In the genomic region with DNA sequence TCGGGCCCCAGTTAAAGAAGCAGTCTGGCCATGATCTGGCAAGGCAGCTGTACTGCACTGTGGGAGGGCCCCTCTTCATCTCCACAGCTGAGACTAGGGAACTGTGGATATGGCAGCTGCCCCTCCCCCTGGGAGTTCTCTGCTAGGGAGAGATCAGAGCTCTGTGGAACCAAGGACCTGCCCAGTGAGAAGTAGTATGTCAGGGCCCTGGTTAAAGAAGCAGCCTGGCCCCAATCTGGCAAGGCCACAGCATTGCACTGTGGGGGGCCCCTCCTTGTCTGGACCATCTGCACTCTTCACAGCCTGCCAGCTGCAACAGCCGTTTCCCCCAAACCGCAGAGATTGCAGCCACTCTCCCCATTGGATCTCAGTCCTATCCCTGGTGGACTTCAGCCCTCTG, we compare ENCODE assay signal across 21 cellular contexts.
DNase-seq lines count a peak whose midpoint lies in the region; ATAC-seq, FAIRE-seq and TF ChIP-seq lines count a peak whose summit lies in the region.
"Had no signal": no experiment of that assay in that cellular context is flagged by ENCODE, and none has a peak within 500 bp of the region (broad histone marks: within the 10 kb centered on the region; RNA-seq: fewer than 3 reads in every experiment).

No MANE protein-coding gene starts in this region.

- ATAC-seq in Right ventricle myocardium inferior: no peak
- ATAC-seq in left ventricle myocardium superior: no peak
- ATAC-seq in stimulated activated memory B cell treated with anti-CD40 and anti-IgM and Interleukin-4, amounts not matched to agents 10 μg/mL and 1 μg/mL and 100 μg/mL, for 72 hours: peak; percentile 36
- no peak for ATAC-seq in sciatic nerve
- ATAC-seq: HCT116, HepG2 had no signal

- no peak overlapping the region for H3K4me3 ChIP-seq in dorsolateral prefrontal cortex
- H3K4me3 ChIP-seq: BLaER1 treated with 17β-estradiol and CSF1 and Interleukin-3, amounts not matched to agents 10 nM and 100 nM; MG63 had no signal

- H3K9me3 Mint-ChIP-seq in chondrocyte (ENCODE audit: low read depth): peaks cover 25% of the 10 kb centered on the region
- H3K9me3 Mint-ChIP-seq in stimulated activated memory B cell treated with anti-CD40 and anti-IgM and Interleukin-4, amounts not matched to agents 10 μg/mL and 1 μg/mL and 100 μg/mL, for 72 hours: peaks cover 11% of the 10 kb centered on the region

- peak; percentile 26 for DNase-seq in Right ventricle myocardium inferior (ENCODE audit: missing footprints)
- no peak for DNase-seq in left ventricle myocardium superior
- peak; percentile 96 for DNase-seq in NCI-H2171 treated with DMSO at 0.1 percent for 48 hours (lab: John Stamatoyannopoulos, UW)
- peak; percentile 46 for DNase-seq in chondrocyte (ENCODE audit: low spot score)
- no peak for DNase-seq in dorsolateral prefrontal cortex
- no peak for DNase-seq in sciatic nerve (ENCODE audit: low spot score)
- no peak for DNase-seq in D721Med (ENCODE audit: insufficient read length, low spot score)
- DNase-seq: AML-193; CD4-positive, alpha-beta T cell; DND-41; KBM-7; MG63; NCI-H2029; RPMI8226; SHP77 had no signal

- no peaks in the 10 kb centered on the region for H3K27me3 ChIP-seq in dorsolateral prefrontal cortex
- H3K27me3 ChIP-seq: BLaER1 treated with 17β-estradiol and CSF1 and Interleukin-3, amounts not matched to agents 10 nM and 100 nM; MG63 had no signal

- H3K27ac Mint-ChIP-seq in chondrocyte (ENCODE audit: unreplicated experiment): no peak overlapping the region
- H3K27ac Mint-ChIP-seq in stimulated activated memory B cell treated with anti-CD40 and anti-IgM and Interleukin-4, amounts not matched to agents 10 μg/mL and 1 μg/mL and 100 μg/mL, for 72 hours: no peak overlapping the region
- H3K27ac Mint-ChIP-seq: CD4-positive, alpha-beta T cell had no signal

- H3K4me3 Mint-ChIP-seq in chondrocyte (ENCODE audit: unreplicated experiment): no peak overlapping the region
- H3K4me3 Mint-ChIP-seq in stimulated activated memory B cell treated with anti-CD40 and anti-IgM and Interleukin-4, amounts not matched to agents 10 μg/mL and 1 μg/mL and 100 μg/mL, for 72 hours: no peak overlapping the region
- H3K4me3 Mint-ChIP-seq: CD4-positive, alpha-beta T cell had no signal

- no peak for TF ChIP-seq CTCF in chondrocyte (IDR thresholded peaks at IDR 0.05)
- no peak for TF ChIP-seq CTCF in dorsolateral prefrontal cortex (IDR thresholded peaks at IDR 0.05 in 54 of 56, conservative IDR thresholded peaks at IDR 0.05 in 2 of 56; ENCODE audit: low read depth in 1 of 56, partially characterized antibody in 56 of 56)
- TF ChIP-seq CTCF in D721Med (IDR thresholded peaks at IDR 0.05; ENCODE audit: insufficient read depth, missing control alignments): no peak

- no peak for FAIRE-seq in D721Med (lab: Jason Lieb, UNC)
- FAIRE-seq: A204.1, GM12892, HepG2 had no signal

- peaks cover 23% of the 10 kb centered on the region for H3K36me3 Mint-ChIP-seq in chondrocyte (ENCODE audit: low read depth)
- no peaks in the 10 kb centered on the region for H3K36me3 Mint-ChIP-seq in stimulated activated memory B cell treated with anti-CD40 and anti-IgM and Interleukin-4, amounts not matched to agents 10 μg/mL and 1 μg/mL and 100 μg/mL, for 72 hours

- no peaks in the 10 kb centered on the region for H3K4me1 Mint-ChIP-seq in chondrocyte (ENCODE audit: low read depth)
- no peaks in the 10 kb centered on the region for H3K4me1 Mint-ChIP-seq in stimulated activated memory B cell treated with anti-CD40 and anti-IgM and Interleukin-4, amounts not matched to agents 10 μg/mL and 1 μg/mL and 100 μg/mL, for 72 hours

- intact Hi-C loops in Right ventricle myocardium inferior (cut with DNase I) (no loop called here), left ventricle myocardium superior (cut with micrococcal nuclease) (no loop called here), dorsolateral prefrontal cortex (cut with DNase I) (no loop called here), sciatic nerve (cut with DNase I) (no loop called here)

- H3K27me3 Mint-ChIP-seq in chondrocyte (ENCODE audit: low read depth): no peaks in the 10 kb centered on the region
- H3K27me3 Mint-ChIP-seq in stimulated activated memory B cell treated with anti-CD40 and anti-IgM and Interleukin-4, amounts not matched to agents 10 μg/mL and 1 μg/mL and 100 μg/mL, for 72 hours: peaks cover 9% of the 10 kb centered on the region

- H3K27ac ChIP-seq in dorsolateral prefrontal cortex: no peak overlapping the region
- H3K27ac ChIP-seq: BLaER1 treated with 17β-estradiol and CSF1 and Interleukin-3, amounts not matched to agents 10 nM and 100 nM had no signal

Comparison
In these comparisons a context has a peak if more than half of its experiments do, and no peak if none do; other contexts are left out.
1. DNase-seq: peak in Right ventricle myocardium inferior (single experiment), NCI-H2171 treated with DMSO at 0.1 percent for 48 hours (single experiment) and chondrocyte (single experiment); none in left ventricle myocardium superior (single experiment), dorsolateral prefrontal cortex (0 of 10), sciatic nerve (single experiment) and D721Med (single experiment).